ENCODE assay signal across 15 cellular contexts in genomic region chr2:9836517-9836916, GRCh38.
"Had no signal": no experiment of that assay in that cellular context is flagged by ENCODE, and none has a peak within 500 bp of the region (broad histone marks: within the 10 kb centered on the region; RNA-seq: fewer than 3 reads in every experiment).

No MANE protein-coding gene starts in this region.

- H3K27me3 ChIP-seq: body of pancreas, ovary, upper lobe of right lung had no signal

- H3K27ac ChIP-seq: body of pancreas, ovary, upper lobe of right lung had no signal

- ATAC-seq: activated CD8-positive, alpha-beta T cell treated with anti-CD3 and anti-CD28 coated beads, Interleukin-2, amount 10 ng/mL, durations not matched to agents 7 days and 5 days; activated naive CD8-positive, alpha-beta T cell treated with anti-CD3 and anti-CD28 coated beads, Interleukin-2, amount 50 U/mL, for 24 hours; body of pancreas; SK-N-SH treated with all-trans-retinoic acid at 6 μM for 48 hours; upper lobe of right lung; WTC11 had no signal

- H3K9me3 ChIP-seq: body of pancreas, ovary, upper lobe of right lung had no signal

- H3K4me1 ChIP-seq: body of pancreas, upper lobe of right lung had no signal

- H3K4me3 ChIP-seq: body of pancreas, ovary, upper lobe of right lung had no signal

- H3K36me3 ChIP-seq: ovary, upper lobe of right lung had no signal

- FAIRE-seq: small intestine had no signal

- DNase-seq: activated CD4-positive, alpha-beta T cell treated with anti-CD3 and anti-CD28 coated beads for 48 hours; activated CD8-positive, alpha-beta T cell treated with anti-CD3 and anti-CD28 coated beads, Interleukin-2, amount 10 ng/mL, durations not matched to agents 7 days and 5 days; activated naive CD4-positive, alpha-beta T cell; activated naive CD8-positive, alpha-beta T cell treated with anti-CD3 and anti-CD28 coated beads, Interleukin-2, amount 50 U/mL, for 24 hours; body of pancreas; cortex of kidney; effector memory CD4-positive, alpha-beta T cell; glutamatergic neuron; immature natural killer cell; ovary; small intestine; stimulated activated naive CD4-positive, alpha-beta T cell; upper lobe of right lung had no signal
